Comparison of ENCODE assay signal across 15 cellular contexts in the genomic region with DNA sequence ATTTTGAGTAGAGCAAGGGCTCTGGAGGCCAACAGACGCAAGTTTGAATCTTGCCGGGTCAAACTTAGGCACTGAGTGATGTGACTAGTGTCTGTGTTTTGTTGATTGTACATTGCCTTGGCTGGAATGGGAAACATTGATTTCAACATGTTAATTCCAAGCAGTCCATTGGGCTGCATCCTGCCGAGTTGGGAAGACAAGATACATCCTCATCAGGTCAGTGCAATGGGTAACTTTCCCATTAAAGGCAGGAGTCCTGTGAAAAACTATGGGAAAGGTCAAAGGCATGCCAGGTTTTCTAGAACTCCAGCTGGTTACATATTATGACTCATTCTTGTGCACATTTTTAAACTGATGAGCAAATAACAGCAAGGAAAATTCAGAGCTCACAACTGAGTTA.
DNase-seq lines count a peak whose midpoint lies in the region; ATAC-seq and TF ChIP-seq lines count a peak whose summit lies in the region.
"Had no signal": no experiment of that assay in that cellular context is flagged by ENCODE, and none has a peak within 500 bp of the region (broad histone marks: within the 10 kb centered on the region; RNA-seq: fewer than 3 reads in every experiment).

No MANE protein-coding gene starts in this region.

- H3K79me1 ChIP-seq in IMR-90 (ENCODE audit: low read depth in 1 of 2, low read length in 2 of 2), result no peaks in the 10 kb centered on the region; a peak in 1 of 4 replicates

- no TSS peak for BruUV-seq in IMR-90 (replicated peaks; lab: Mats Ljungman, UMichigan)

- intact Hi-C loops in IMR-90 (cut with micrococcal nuclease) (loop anchor here (10.0 kb wide), 1 partner anchor 190 kb away; a partner anchor contains a TSS), right lobe of liver (cut with DNase I) (no loop called here)

- peak overlapping the region; percentile 84 for H3K4ac ChIP-seq in IMR-90 (ENCODE audit: low read depth, low read length)

- no peak for TF ChIP-seq RAD21 in IMR-90 (IDR thresholded peaks at IDR 0.05; ENCODE audit: low read length)

- H4K5ac ChIP-seq in IMR-90 (ENCODE audit: low read depth, low read length), result peak overlapping the region; percentile 10

- dilution Hi-C loops in IMR-90 (cut with HindIII; ENCODE audit: low sequenced_read_pairs, unreplicated experiment), result no loop called here

- H3K27ac ChIP-seq in IMR-90 (ENCODE audit: insufficient read depth, low read length) (peak overlapping the region; percentile 65), right lobe of liver (peak overlapping the region in 1 of 3 donors; percentile 19)
- H3K27ac ChIP-seq: heart left ventricle, HL-60, testis had no signal

- H3K27me3 ChIP-seq in BJ (ENCODE audit: control insufficient read depth, insufficient read depth, low read length) (no peaks in the 10 kb centered on the region), IMR-90 (ENCODE audit: control insufficient read depth, insufficient read depth, low read length) (no peaks in the 10 kb centered on the region), right lobe of liver (no peaks in the 10 kb centered on the region)
- H3K27me3 ChIP-seq: heart left ventricle, testis had no signal

- peak overlapping the region; percentile 78 for H2BK20ac ChIP-seq in IMR-90 (ENCODE audit: low read depth, low read length)

- H3K9me1 ChIP-seq in IMR-90 (ENCODE audit: insufficient read depth, low read length), result peaks cover 7% of the 10 kb centered on the region

- H4K20me1 ChIP-seq in IMR-90 (ENCODE audit: insufficient read depth, low read length), result no peaks in the 10 kb centered on the region

- peak overlapping the region; percentile 57; the same call in 1 of the 2 replicates for H3K14ac ChIP-seq in IMR-90 (replicated peaks; ENCODE audit: low read depth, low read length)

- H4K91ac ChIP-seq in IMR-90 (ENCODE audit: insufficient read depth, low read depth, low read length), result peak overlapping the region; percentile 64

- H3K4me3 ChIP-seq in BJ (ENCODE audit: low read depth, low read length) (no peak overlapping the region), IMR-90 (ENCODE audit: insufficient read depth, low read depth, low read length) (no peak overlapping the region), cardiac fibroblast (replicated peaks in 1 of 2; ENCODE audit: low read depth in 2 of 2, low read length in 2 of 2) (no peak overlapping the region), right lobe of liver (no peak overlapping the region)
- H3K4me3 ChIP-seq: heart left ventricle, testis had no signal

- H3K4me2 ChIP-seq in IMR-90 (ENCODE audit: low read depth, low read length), result peak overlapping the region; percentile 8; the same call in 1 of the 2 replicates

- H2AK9ac ChIP-seq in IMR-90 (replicated peaks; ENCODE audit: low read depth, low read length, poor library complexity), result peak overlapping the region; percentile 68

- H3K9me3 ChIP-seq in IMR-90 (ENCODE audit: control insufficient read depth, insufficient read depth, low read length), result no peaks in the 10 kb centered on the region
- no peaks in the 10 kb centered on the region for H3K9me3 ChIP-seq in right lobe of liver
- H3K9me3 ChIP-seq: testis had no signal

- peak overlapping the region; percentile 60; the same call in 2 of the 3 replicates for H2BK15ac ChIP-seq in IMR-90 (ENCODE audit: low read depth, low read length)

- WGBS in IMR-90 (ENCODE audit: extremely low coverage in 2 of 2, insufficient read length in 1 of 2), 2 experiments, result 46% methylated on average over 3 of the region's 3 CpGs; no CpG with 5 or more reads in 1 of the 2 experiments
- 37% methylated on average over 3 of the region's 3 CpGs for WGBS in right lobe of liver (ENCODE audit: insufficient coverage, low coverage, low lambda C conversion rate, missing lambda C conversion rate)

- H4K8ac ChIP-seq in IMR-90 (ENCODE audit: low read depth in 2 of 2, low read length in 2 of 2), result peak overlapping the region; percentile 9 to 55; a peak in 2 of 4 replicates

- H3K36me3 ChIP-seq in BJ (ENCODE audit: control insufficient read depth, insufficient read depth, low read length), result no peaks in the 10 kb centered on the region
- H3K36me3 ChIP-seq in IMR-90 (ENCODE audit: control insufficient read depth, insufficient read depth, low read length), result no peaks in the 10 kb centered on the region
- no peaks in the 10 kb centered on the region for H3K36me3 ChIP-seq in right lobe of liver
- H3K36me3 ChIP-seq: heart left ventricle had no signal

- H3K23ac ChIP-seq in IMR-90 (ENCODE audit: low read depth, low read length), result peak overlapping the region; percentile 40

- H2AFZ ChIP-seq in IMR-90 (replicated peaks; ENCODE audit: low read length, poor library complexity), result peak overlapping the region; percentile 37

- peak overlapping the region; percentile 93 for H2AK5ac ChIP-seq in IMR-90 (ENCODE audit: low read depth, low read length)

- H3K9ac ChIP-seq in IMR-90 (ENCODE audit: low read depth, low read length), result no peak overlapping the region

- DNase-seq in BJ (ENCODE audit: low read depth) (peak; percentile 55), IMR-90 (peak; percentile 89), cardiac fibroblast (ENCODE audit: low read depth in 2 of 2) (peak; percentile 71 to 81), right lobe of liver (peak in 1 of 3 donors; percentile 33), ecto neural progenitor cell (ENCODE audit: low spot score) (no peak), COR-L47 (lab: John Stamatoyannopoulos, UW) (no peak)
- DNase-seq: activated CD4-positive, alpha-beta T cell treated with anti-CD3 and anti-CD28 coated beads, Interleukin-2, amount 10 ng/mL, durations not matched to agents 7 days and 5 days; DND-41; heart left ventricle; NCI-H187 treated with DMSO at 0.1 percent for 48 hours; RPMI8226; testis had no signal

- in situ Hi-C loops in IMR-90 (cut with MboI; ENCODE audit: low sequenced_read_pairs), result no loop called here

- CTCF ChIA-PET in BJ (lab: Yijun Ruan, JAX), result interaction anchor here (0.5 to 0.9 kb wide), 2 partner anchors 51 to 105 kb away, joined by 3 read pairs; no protein-coding TSS in a partner anchor
- CTCF ChIA-PET in IMR-90 (lab: Yijun Ruan, JAX), result interaction anchor here (0.6 kb wide), 1 partner anchor 14 kb away, joined by 4 read pairs; no protein-coding TSS in a partner anchor

- H3K18ac ChIP-seq in IMR-90 (ENCODE audit: low read depth, low read length), result peak overlapping the region; percentile 46

- ATAC-seq in IMR-90 (ENCODE audit: low read depth), result peak; percentile 39
- ATAC-seq in right lobe of liver, result peak; percentile 47 to 89 (median 66)
- ATAC-seq in GM19328 (IDR thresholded peaks at IDR 0.05; ENCODE audit: unreplicated experiment), result no peak
- ATAC-seq in HG03159 (IDR thresholded peaks at IDR 0.05; ENCODE audit: unreplicated experiment), result no peak

- peak overlapping the region; percentile 75 for H2BK5ac ChIP-seq in IMR-90 (ENCODE audit: low read depth, low read length, poor library complexity, severe bottlenecking)

- POLR2A ChIA-PET in BJ (lab: Charles Lee) (no interaction called here), IMR-90 (lab: Charles Lee; ENCODE audit: unreplicated experiment) (interaction anchor here (0.6 to 2.1 kb wide), 3 partner anchors 10 to 84 kb away, joined by 3 to 5 read pairs (median 4); no protein-coding TSS in a partner anchor)

- TF ChIP-seq CTCF in BJ (IDR thresholded peaks at IDR 0.05; ENCODE audit: insufficient read depth, low read depth, low read length) (no peak), IMR-90 (conservative IDR thresholded peaks at IDR 0.05; ENCODE audit: low read depth, low read length) (no peak), cardiac fibroblast (IDR thresholded peaks at IDR 0.05; ENCODE audit: low read depth, low read length) (no peak), right lobe of liver (IDR thresholded peaks at IDR 0.05) (no peak)

- H2BK120ac ChIP-seq in IMR-90 (ENCODE audit: low read depth, low read length), result peak overlapping the region; percentile 80

- peaks cover 18% of the 10 kb centered on the region for H3K4me1 ChIP-seq in IMR-90 (ENCODE audit: control insufficient read depth, insufficient read depth, low read length)
- H3K4me1 ChIP-seq in right lobe of liver, result no peaks in the 10 kb centered on the region
- H3K4me1 ChIP-seq: testis had no signal

- TF ChIP-seq POLR2A in IMR-90 (IDR thresholded peaks at IDR 0.05; ENCODE audit: low read depth, low read length) (no peak), right lobe of liver (IDR thresholded peaks at IDR 0.05) (no peak)

- H3K56ac ChIP-seq in IMR-90 (ENCODE audit: extremely low read depth, insufficient read depth, low read length), result peak overlapping the region; percentile 0; the same call in 1 of the 2 replicates

TF ChIP-seq in IMR-90, 13 proteins besides CTCF, POLR2A, EP300 and RAD21 (continues in another document):
- TF ChIP-seq FOS (IDR thresholded peaks at IDR 0.05; ENCODE audit: low read depth, low read length) (peak; percentile 86), BHLHE40 (IDR thresholded peaks at IDR 0.05; ENCODE audit: low read depth, low read length) (peak; percentile 42), NFE2L2 (IDR thresholded peaks at IDR 0.05; ENCODE audit: low read depth, low read length) (no peak), RFX5 (IDR thresholded peaks at IDR 0.05; ENCODE audit: low read depth, low read length) (no peak), SMC3 (IDR thresholded peaks at IDR 0.05; ENCODE audit: low read depth, low read length) (no peak), CEBPB (IDR thresholded peaks at IDR 0.05; ENCODE audit: low read depth, low read length) (peak; percentile 44; the same call in 1 of the 2 replicates), MXI1 (IDR thresholded peaks at IDR 0.05; ENCODE audit: borderline replicate concordance, low read depth, low read length) (no peak), CHD1 (IDR thresholded peaks at IDR 0.05; ENCODE audit: low read depth, low read length) (no peak), MAFK (IDR thresholded peaks at IDR 0.05; ENCODE audit: low read depth, low read length) (no peak), RCOR1 (IDR thresholded peaks at IDR 0.05; ENCODE audit: insufficient replicate concordance, low read length) (no peak)
- TF ChIP-seq, protein P1, sequence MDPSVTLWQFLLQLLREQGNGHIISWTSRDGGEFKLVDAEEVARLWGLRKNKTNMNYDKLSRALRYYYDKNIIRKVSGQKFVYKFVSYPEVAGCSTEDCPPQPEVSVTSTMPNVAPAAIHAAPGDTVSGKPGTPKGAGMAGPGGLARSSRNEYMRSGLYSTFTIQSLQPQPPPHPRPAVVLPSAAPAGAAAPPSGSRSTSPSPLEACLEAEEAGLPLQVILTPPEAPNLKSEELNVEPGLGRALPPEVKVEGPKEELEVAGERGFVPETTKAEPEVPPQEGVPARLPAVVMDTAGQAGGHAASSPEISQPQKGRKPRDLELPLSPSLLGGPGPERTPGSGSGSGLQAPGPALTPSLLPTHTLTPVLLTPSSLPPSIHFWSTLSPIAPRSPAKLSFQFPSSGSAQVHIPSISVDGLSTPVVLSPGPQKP (IDR thresholded peaks at IDR 0.05; ENCODE audit: borderline replicate concordance, low read depth, low read length), result no peak

Comparison
In these comparisons a context has a peak if more than half of its experiments do, and no peak if none do; other contexts are left out.
1. DNase-seq: peak in BJ (single experiment), IMR-90 (single experiment) and cardiac fibroblast (2 of 2); none in ecto neural progenitor cell (single experiment) and COR-L47 (single experiment).
2. ATAC-seq: peak in IMR-90 (single experiment) and right lobe of liver (4 of 4); none in GM19328 (single experiment) and HG03159 (single experiment).